In the genomic region with DNA sequence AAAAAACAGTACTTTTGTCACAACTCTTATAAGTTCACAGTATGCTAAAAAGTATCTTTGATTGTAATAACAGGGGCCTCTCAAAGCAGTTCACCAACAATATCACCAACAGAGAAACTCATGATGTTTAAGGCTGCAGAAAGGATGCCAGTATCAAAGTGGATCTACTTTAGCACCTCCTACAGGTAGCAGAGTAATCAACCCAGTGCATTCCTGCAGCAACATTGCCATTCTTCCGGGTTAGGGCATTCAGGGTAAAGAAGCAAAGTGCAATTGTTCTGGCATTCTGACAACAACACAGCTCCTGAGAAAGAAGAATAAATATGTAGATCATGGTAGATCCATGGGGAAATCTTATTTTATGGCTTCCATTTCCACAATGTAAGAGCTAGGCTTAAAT, we compare ENCODE assay signal across 35 cellular contexts. TPM values are rescaled to one million over a fixed set of nuclear protein-coding genes. Genes with fewer than 3 reads are reported as not detected.
A peak's percentile ranks its signal among the peaks of the same experiment; 100 is the strongest.
DNase-seq lines count a peak whose midpoint lies in the region; ATAC-seq and TF ChIP-seq lines count a peak whose summit lies in the region.
"Had no signal": no experiment of that assay in that cellular context is flagged by ENCODE, and none has a peak within 500 bp of the region (broad histone marks: within the 10 kb centered on the region; RNA-seq: fewer than 3 reads in every experiment).

No MANE protein-coding gene starts in this region.

- no peak for ATAC-seq in foreskin keratinocyte
- ATAC-seq in stimulated activated effector memory CD8-positive, alpha-beta T cell treated with anti-CD3 and anti-CD28 coated beads, Interleukin-12 subunit alpha, Interleukin-12 subunit beta, amount 100 ng/mL, for 72 hours = no peak
- ATAC-seq: right cardiac atrium had no signal

- H3K36me3 Mint-ChIP-seq in stimulated activated effector memory CD8-positive, alpha-beta T cell treated with anti-CD3 and anti-CD28 coated beads, Interleukin-12 subunit alpha, Interleukin-12 subunit beta, amount 100 ng/mL, for 72 hours = no peaks in the 10 kb centered on the region

- H4K20me1 ChIP-seq in OCI-LY1 (ENCODE audit: insufficient read depth, low read length) = no peaks in the 10 kb centered on the region
- H4K20me1 ChIP-seq: BLaER1 had no signal

- H3K4me3 ChIP-seq in GM06990 (replicated peaks; ENCODE audit: low read depth, low read length) (no peak overlapping the region), OCI-LY1 (ENCODE audit: low read depth, low read length, poor library complexity, severe bottlenecking) (no peak overlapping the region), mucosa of rectum (ENCODE audit: low read length in 2 of 2) (no peak overlapping the region)
- H3K4me3 ChIP-seq: BLaER1, stomach, vagina had no signal

- no peak overlapping the region for H3K4me3 Mint-ChIP-seq in stimulated activated effector memory CD8-positive, alpha-beta T cell treated with anti-CD3 and anti-CD28 coated beads, Interleukin-12 subunit alpha, Interleukin-12 subunit beta, amount 100 ng/mL, for 72 hours
- H3K4me3 Mint-ChIP-seq: activated CD4-positive, alpha-beta T cell treated with anti-CD3 and anti-CD28 coated beads, Interleukin-2, amount 10 ng/mL, durations not matched to agents 24 days and 14 days; naive B cell had no signal

- TF ChIP-seq CTCF in GM06990 (IDR thresholded peaks at IDR 0.05; ENCODE audit: insufficient read depth, low read length, poor library complexity, severe bottlenecking) = peak; percentile 20
- 0 out of 2 replicates have a peak, but pooled peaks have one; percentile 27 for TF ChIP-seq CTCF in OCI-LY1 (IDR thresholded peaks at IDR 0.05; ENCODE audit: low read length)
- TF ChIP-seq CTCF in foreskin keratinocyte (conservative IDR thresholded peaks at IDR 0.05) = peak; percentile 17

- no peaks in the 10 kb centered on the region for H3K4me1 ChIP-seq in OCI-LY1 (ENCODE audit: insufficient read depth, low read length, severe bottlenecking)
- no peaks in the 10 kb centered on the region for H3K4me1 ChIP-seq in foreskin keratinocyte
- H3K4me1 ChIP-seq in mucosa of rectum (ENCODE audit: control insufficient read depth in 2 of 2, insufficient read depth in 2 of 2, low read length in 2 of 2) = peaks cover 15 to 36% of the 10 kb centered on the region in 2 donors
- H3K4me1 ChIP-seq: stomach, vagina had no signal

- H3K9me3 ChIP-seq in OCI-LY1 (ENCODE audit: low read length) (no peaks in the 10 kb centered on the region), mucosa of rectum (ENCODE audit: control insufficient read depth in 2 of 2, low read length in 2 of 2) (no peaks in the 10 kb centered on the region)
- H3K9me3 ChIP-seq: BLaER1, neutrophil, stomach, vagina had no signal

- H3K36me3 ChIP-seq in GM06990 (ENCODE audit: control insufficient read depth, insufficient read depth, low read length) = no peaks in the 10 kb centered on the region
- no peaks in the 10 kb centered on the region for H3K36me3 ChIP-seq in OCI-LY1 (ENCODE audit: insufficient read depth, low read length)
- H3K36me3 ChIP-seq in mucosa of rectum (ENCODE audit: control insufficient read depth in 2 of 2, insufficient read depth in 2 of 2, low read length in 2 of 2) = no peaks in the 10 kb centered on the region
- H3K36me3 ChIP-seq: BLaER1, neutrophil, stomach, vagina had no signal

- H3K79me2 ChIP-seq in OCI-LY1 (ENCODE audit: insufficient read depth, low read length) = no peaks in the 10 kb centered on the region

- H3K27me3 ChIP-seq in GM06990 (replicated peaks; ENCODE audit: control insufficient read depth, insufficient read depth, low read length) (no peaks in the 10 kb centered on the region), OCI-LY1 (ENCODE audit: insufficient read depth, low read length) (no peaks in the 10 kb centered on the region), foreskin keratinocyte (peaks cover 10% of the 10 kb centered on the region), mucosa of rectum (ENCODE audit: control insufficient read depth in 2 of 2, insufficient read depth in 2 of 2, low read length in 2 of 2) (no peaks in the 10 kb centered on the region)
- H3K27me3 ChIP-seq: BLaER1, neutrophil, stomach, vagina had no signal

- H3K9ac ChIP-seq in OCI-LY1 (ENCODE audit: low read length) = no peak overlapping the region
- H3K9ac ChIP-seq in mucosa of rectum (ENCODE audit: low read depth in 1 of 2, low read length in 2 of 2) = no peak overlapping the region
- H3K9ac ChIP-seq: BLaER1 had no signal

- H3F3A ChIP-seq in OCI-LY1 (ENCODE audit: insufficient read depth, low read length) = no peaks in the 10 kb centered on the region

- H3K27ac ChIP-seq in OCI-LY1 (ENCODE audit: low read depth, low read length, poor library complexity, severe bottlenecking) (no peak overlapping the region), foreskin keratinocyte (no peak overlapping the region), mucosa of rectum (ENCODE audit: low read depth in 2 of 2, low read length in 2 of 2) (peak overlapping the region; percentile 45 to 60)
- H3K27ac ChIP-seq: BLaER1, HL-60, neutrophil, stomach, vagina, VCaP had no signal

- H3K9me2 ChIP-seq in OCI-LY1 (ENCODE audit: low read depth, low read length) = no peaks in the 10 kb centered on the region

- no peak for DNase-seq in GM06990 (ENCODE audit: extremely low read depth, insufficient read length)
- no peak for DNase-seq in foreskin keratinocyte
- no peak for DNase-seq in NCI-H2081 treated with DMSO at 0.1 percent for 48 hours (lab: John Stamatoyannopoulos, UW)
- no peak for DNase-seq in occipital lobe (lab: John Stamatoyannopoulos, UW)
- no peak for DNase-seq in islet precursor cell
- DNase-seq in stimulated activated effector memory CD8-positive, alpha-beta T cell treated with anti-CD3 and anti-CD28 coated beads, Interleukin-12 subunit alpha, Interleukin-12 subunit beta, amount 100 ng/mL, for 72 hours (ENCODE audit: low spot score in 2 of 2) = no peak
- DNase-seq: activated CD4-positive, alpha-beta T cell treated with anti-CD3 and anti-CD28 coated beads, Interleukin-2, amount 10 ng/mL, durations not matched to agents 24 days and 14 days; activated CD8-positive, alpha-beta memory T cell treated with anti-CD3 and anti-CD28 coated beads for 24 hours; activated naive CD4-positive, alpha-beta T cell treated with anti-CD3 and anti-CD28 coated beads, Interleukin-2, amount 50 U/mL, for 16 hours; activated T-cell treated with anti-CD3 and anti-CD28 coated beads for 4 hours; amniotic stem cell; DMS153; GOT3; hippocampal formation; Karpas-422; naive B cell; NCI-H1436 treated with DMSO at 0.1 percent for 48 hours; NCI-H2107; NCI-H345; NCI-H69; right cardiac atrium; stomach; SW 1271; T1000 had no signal

- H3K4me2 ChIP-seq in OCI-LY1 (ENCODE audit: low read length) = no peak overlapping the region
- H3K4me2 ChIP-seq: BLaER1 had no signal

- no peak overlapping the region for H3K27ac Mint-ChIP-seq in stimulated activated effector memory CD8-positive, alpha-beta T cell treated with anti-CD3 and anti-CD28 coated beads, Interleukin-12 subunit alpha, Interleukin-12 subunit beta, amount 100 ng/mL, for 72 hours
- H3K27ac Mint-ChIP-seq: activated CD4-positive, alpha-beta T cell treated with anti-CD3 and anti-CD28 coated beads, Interleukin-2, amount 10 ng/mL, durations not matched to agents 24 days and 14 days; activated T-helper 2 cell treated with anti-CD3 and anti-CD28 coated beads, Interferon-gamma antibody, Interleukin-2, Interleukin-4, amounts not matched to agents 10 μg/mL and 5 μg/mL and 100 μg/mL, durations not matched to agents 14 hours and 24 hours and 36 hours; naive B cell had no signal

- H3K4me1 Mint-ChIP-seq in stimulated activated effector memory CD8-positive, alpha-beta T cell treated with anti-CD3 and anti-CD28 coated beads, Interleukin-12 subunit alpha, Interleukin-12 subunit beta, amount 100 ng/mL, for 72 hours = no peaks in the 10 kb centered on the region
- H3K4me1 Mint-ChIP-seq: activated CD4-positive, alpha-beta T cell treated with anti-CD3 and anti-CD28 coated beads, Interleukin-2, amount 10 ng/mL, durations not matched to agents 24 days and 14 days had no signal

- H3K9me3 Mint-ChIP-seq in stimulated activated effector memory CD8-positive, alpha-beta T cell treated with anti-CD3 and anti-CD28 coated beads, Interleukin-12 subunit alpha, Interleukin-12 subunit beta, amount 100 ng/mL, for 72 hours = no peaks in the 10 kb centered on the region
- H3K9me3 Mint-ChIP-seq: activated T-helper 2 cell treated with anti-CD3 and anti-CD28 coated beads, Interferon-gamma antibody, Interleukin-2, Interleukin-4, amounts not matched to agents 10 μg/mL and 5 μg/mL and 100 μg/mL, durations not matched to agents 14 hours and 24 hours and 36 hours had no signal

- no peak overlapping the region for H2AFZ ChIP-seq in OCI-LY1 (ENCODE audit: low read length)

RNA-seq across cellular contexts. Expression of a gene that starts 7.6 kb away (rescaled TPM):
- total RNA-seq in foreskin keratinocyte = not detected in 2 replicates
- not detected in 2 replicates for polyA plus RNA-seq in foreskin keratinocyte
- not detected for total RNA-seq in occipital lobe
- total RNA-seq: activated CD4-positive, alpha-beta T cell treated with anti-CD3 and anti-CD28 coated beads, Interleukin-2, amount 10 ng/mL, durations not matched to agents 24 days and 14 days; activated T-helper 2 cell treated with anti-CD3 and anti-CD28 coated beads, Interferon-gamma antibody, Interleukin-2, Interleukin-4, amounts not matched to agents 10 μg/mL and 5 μg/mL and 100 μg/mL, durations not matched to agents 14 hours and 24 hours and 36 hours; lower leg skin; posterior vena cava; right cardiac atrium; RPMI7951; vagina had no signal
- polyA plus RNA-seq: stomach had no signal

Comparison
In these comparisons a context has a peak if more than half of its experiments do, and no peak if none do; other contexts are left out.
1. H3K27ac ChIP-seq: peak in mucosa of rectum (2 of 2); none in OCI-LY1 (single experiment) and foreskin keratinocyte (single experiment).
2. Peak in every context shown above with its lines, with median percentiles within 50 percentile points of each other: CTCF ChIP-seq.